In genomic region chr13:107111248-107111647, GRCh38 we compare ENCODE assay signal across 35 cellular contexts.
"Had no signal": no experiment of that assay in that cellular context is flagged by ENCODE, and none has a peak within 500 bp of the region (broad histone marks: within the 10 kb centered on the region; RNA-seq: fewer than 3 reads in every experiment).

No MANE protein-coding gene starts in this region.

- H3K27me3 ChIP-seq: adrenal gland, ascending aorta, body of pancreas, brain microvascular endothelial cell, breast epithelium, cardiac muscle cell had no signal

- FAIRE-seq: astrocyte, bronchial epithelial cell had no signal

- H3K4me1 ChIP-seq: adrenal gland, ascending aorta, body of pancreas, breast epithelium had no signal

- ATAC-seq: activated naive CD4-positive, alpha-beta T cell treated with anti-CD3 and anti-CD28 coated beads, Interleukin-2, amount 50 U/mL, for 72 hours; activated naive CD8-positive, alpha-beta T cell treated with anti-CD3 and anti-CD28 coated beads, Interleukin-2, amount 50 U/mL, for 24 hours; activated T-cell treated with anti-CD3 and anti-CD28 coated beads, Interleukin-2, amount 50 U/mL, for 4 hours; activated T-cell treated with anti-CD3 and anti-CD28 coated beads, Interleukin-2, amount 50 U/mL, for 72 hours; activated T-helper 17 cell treated with anti-CD3 and anti-CD28 coated beads, Interleukin-2, amount 50 U/mL, for 72 hours; body of pancreas had no signal

- DNase-seq: activated effector memory CD4-positive, alpha-beta T cell treated with anti-CD3 and anti-CD28 coated beads, Interleukin-2, amount 50 U/mL, for 16 hours; activated effector memory CD4-positive, alpha-beta T cell treated with Interleukin-2 at 50 U/mL for 16 hours; activated gamma-delta T cell; activated gamma-delta T cell treated with Interleukin-2 at 50 U/mL for 16 hours; activated naive CD4-positive, alpha-beta T cell; activated naive CD4-positive, alpha-beta T cell treated with anti-CD3 and anti-CD28 coated beads for 36 hours; activated naive CD4-positive, alpha-beta T cell treated with anti-CD3 and anti-CD28 coated beads, Interleukin-2, amount 10 ng/mL, durations not matched to agents 7 days and 5 days; activated naive CD4-positive, alpha-beta T cell treated with anti-CD3 and anti-CD28 coated beads, Interleukin-2, amount 50 U/mL, for 16 hours; activated naive CD4-positive, alpha-beta T cell treated with Interleukin-2 at 50 U/mL for 16 hours; activated naive CD8-positive, alpha-beta T cell treated with anti-CD3 and anti-CD28 coated beads for 36 hours; activated naive CD8-positive, alpha-beta T cell treated with anti-CD3 and anti-CD28 coated beads, Interleukin-2, amount 10 ng/mL, durations not matched to agents 7 days and 5 days; activated naive CD8-positive, alpha-beta T cell treated with anti-CD3 and anti-CD28 coated beads, Interleukin-2, amount 50 U/mL, for 24 hours; activated T-cell treated with anti-CD3 and anti-CD28 coated beads for 4 hours; activated T-cell treated with anti-CD3 and anti-CD28 coated beads, Interleukin-2, amount 50 U/mL, for 1 hour; activated T-cell treated with anti-CD3 and anti-CD28 coated beads, Interleukin-2, amount 50 U/mL, for 24 hours; activated T-cell treated with anti-CD3 and anti-CD28 coated beads, Interleukin-2, amount 50 U/mL, for 4 hours; activated T-cell treated with anti-CD3 and anti-CD28 coated beads, Interleukin-2, amount 50 U/mL, for 48 hours; activated T-cell treated with anti-CD3 and anti-CD28 coated beads, Interleukin-2, amount 50 U/mL, for 72 hours; adrenal gland; amniotic stem cell; amygdala; anterior cingulate cortex; aorta; body of pancreas; brain microvascular endothelial cell; caudate nucleus; central memory CD4-positive, alpha-beta T cell; cerebellar nuclear complex had no signal

- H3K4me3 ChIP-seq: adrenal gland, ascending aorta, body of pancreas, breast epithelium, cardiac muscle cell had no signal

- H3K27ac ChIP-seq: adrenal gland, ascending aorta, body of pancreas, brain microvascular endothelial cell, breast epithelium, cardiac muscle cell had no signal

- H3K36me3 ChIP-seq: adrenal gland, ascending aorta, brain microvascular endothelial cell, breast epithelium, cardiac muscle cell had no signal

- H3K9me3 ChIP-seq: adrenal gland, body of pancreas had no signal
